ENCODE assay signal across 10 cellular contexts in the genomic region with DNA sequence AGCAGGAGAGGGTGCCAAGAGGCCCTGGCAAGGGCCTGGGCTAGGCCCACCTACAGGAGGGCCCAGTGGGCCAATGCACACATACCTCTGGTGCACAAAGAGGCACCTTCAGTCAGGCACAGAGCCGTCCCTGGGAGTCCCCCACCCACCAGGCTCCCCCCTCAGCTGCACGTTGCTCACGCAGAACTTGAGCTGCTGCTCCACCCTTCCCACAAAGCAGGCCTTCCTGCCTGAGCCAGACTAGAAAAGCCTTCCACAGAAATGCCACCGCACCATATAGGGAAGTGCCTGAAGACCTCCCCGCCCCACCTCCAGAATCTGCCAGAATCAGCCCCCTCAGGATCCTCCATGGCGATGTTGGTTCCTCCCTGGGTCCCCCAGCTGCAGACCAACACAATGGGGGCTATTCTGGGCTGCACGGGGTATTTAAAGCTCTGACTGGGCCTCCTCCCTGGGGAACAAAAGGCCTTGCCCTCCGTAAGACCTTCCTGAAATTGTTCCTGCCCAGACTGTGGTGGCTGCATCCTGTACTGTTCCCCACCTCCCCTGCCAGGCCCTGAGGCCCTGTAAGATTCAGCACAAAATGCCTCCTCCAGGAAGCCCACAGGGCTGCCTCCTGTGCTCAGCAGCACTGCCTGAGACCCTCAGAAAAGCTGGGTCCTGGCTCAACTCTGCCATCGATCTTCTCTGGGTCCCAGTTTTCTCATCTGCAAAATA. TPM values are rescaled to one million over a fixed set of nuclear protein-coding genes. Genes with fewer than 3 reads are reported as not detected.
DNase-seq lines count a peak whose midpoint lies in the region; ATAC-seq and TF ChIP-seq lines count a peak whose summit lies in the region.
"Had no signal": no experiment of that assay in that cellular context is flagged by ENCODE, and none has a peak within 500 bp of the region (broad histone marks: within the 10 kb centered on the region; RNA-seq: fewer than 3 reads in every experiment).

No MANE protein-coding gene starts in this region.

- no peak overlapping the region for H3K4me2 ChIP-seq in HCT116 (ENCODE audit: low read length)
- H3K4me2 ChIP-seq in MM.1S (ENCODE audit: low read depth, low read length): no peak overlapping the region
- H3K4me2 ChIP-seq: KMS-11 had no signal

- no peaks in the 10 kb centered on the region for H3K79me2 ChIP-seq in HCT116 (ENCODE audit: insufficient read depth, low read length)
- no peaks in the 10 kb centered on the region for H3K79me2 ChIP-seq in MM.1S (ENCODE audit: low read length)

- CTCF ChIA-PET in HCT116 (lab: Charles Lee): no interaction called here

- ATAC-seq in HCT116 (peak; percentile 12; the same call in 1 of the 2 replicates), HG02973 (IDR thresholded peaks at IDR 0.05; ENCODE audit: unreplicated experiment) (no peak), GM21619 (IDR thresholded peaks at IDR 0.05; ENCODE audit: unreplicated experiment) (no peak)

- H3K9ac ChIP-seq in HCT116 (ENCODE audit: low read length): no peak overlapping the region
- no peak overlapping the region for H3K9ac ChIP-seq in MM.1S (ENCODE audit: low read length)
- H3K9ac ChIP-seq: KMS-11 had no signal

- H3K9me2 ChIP-seq in HCT116 (ENCODE audit: insufficient read depth) (no peaks in the 10 kb centered on the region), MM.1S (replicated peaks; ENCODE audit: insufficient read depth, low read length) (no peaks in the 10 kb centered on the region)

- H3K4me1 ChIP-seq in HCT116 (ENCODE audit: control insufficient read depth in 1 of 2, insufficient read depth in 2 of 2, low read length in 2 of 2): peaks cover 0 to 4% of the 10 kb centered on the region in 2 experiments; a peak in 3 of 4 replicates
- H3K4me1 ChIP-seq in left ventricle myocardium inferior: peaks cover 100% of the 10 kb centered on the region
- no peaks in the 10 kb centered on the region for H3K4me1 ChIP-seq in MM.1S (ENCODE audit: low read length)

- H3K36me3 ChIP-seq in HCT116 (ENCODE audit: control insufficient read depth in 1 of 2, insufficient read depth in 2 of 2, low read length in 2 of 2): no peaks in the 10 kb centered on the region
- H3K36me3 ChIP-seq in left ventricle myocardium inferior: peaks cover 9% of the 10 kb centered on the region
- no peaks in the 10 kb centered on the region for H3K36me3 ChIP-seq in MM.1S (replicated peaks; ENCODE audit: insufficient read depth, low read length)
- H3K36me3 ChIP-seq: neutrophil had no signal

- H3K27me3 ChIP-seq in HCT116 (ENCODE audit: insufficient read depth, low read length) (no peaks in the 10 kb centered on the region), left ventricle myocardium inferior (ENCODE audit: low read depth) (no peaks in the 10 kb centered on the region), MM.1S (replicated peaks; ENCODE audit: insufficient read depth, low read length) (no peaks in the 10 kb centered on the region; the same call in 1 of the 2 replicates)
- H3K27me3 ChIP-seq: neutrophil had no signal

- intact Hi-C loops in HCT116 (cut with micrococcal nuclease) (no loop called here), left ventricle myocardium inferior (cut with micrococcal nuclease) (no loop called here)

- H3K27ac ChIP-seq in HCT116 (ENCODE audit: low read depth, low read length) (no peak overlapping the region), left ventricle myocardium inferior (replicated peaks) (peak overlapping the region; percentile 90), MM.1S (ENCODE audit: low read length) (no peak overlapping the region)
- H3K27ac ChIP-seq: KMS-11, neutrophil had no signal

- POLR2A ChIA-PET in HCT116 (lab: Charles Lee): no interaction called here

- RAD21 ChIA-PET in HCT116 (lab: Charles Lee; ENCODE audit: low non-redundant PET in 1 of 2, low total read pairs in 2 of 2, uncharacterized antibody in 2 of 2, unreplicated experiment in 2 of 2): no interaction called here

- H3K4me3 ChIP-seq in HCT116 (replicated peaks in 1 of 2; ENCODE audit: low read depth in 1 of 2, low read length in 2 of 2) (no peak overlapping the region), left ventricle myocardium inferior (peak overlapping the region; percentile 25), MM.1S (ENCODE audit: low read length) (no peak overlapping the region)

- no peak overlapping the region for H2AFZ ChIP-seq in HCT116 (ENCODE audit: low read depth, low read length, poor library complexity, severe bottlenecking)
- no peak overlapping the region for H2AFZ ChIP-seq in MM.1S (ENCODE audit: low read length)

- no TSS peak for BruUV-seq in HCT116 (replicated peaks; lab: Mats Ljungman, UMichigan)

- TF ChIP-seq POLR2A in HCT116 (IDR thresholded peaks at IDR 0.05; ENCODE audit: borderline replicate concordance, extremely low read depth, insufficient read depth, insufficient read length): no peak

- H3F3A ChIP-seq in MM.1S (ENCODE audit: insufficient read depth, low read length): no peaks in the 10 kb centered on the region

- DNase-seq in HCT116 (ENCODE audit: low read depth, low spot score) (no peak), activated T-cell treated with anti-CD3 and anti-CD28 coated beads for 48 hours (ENCODE audit: low read depth) (peak; percentile 59), left ventricle myocardium inferior (peak; percentile 78), MM.1S (no peak), retina (no peak)
- peak; percentile 58 for DNase-seq in stimulated activated CD4-positive, alpha-beta T cell treated with anti-CD3 and anti-CD28 coated beads, Interleukin-15, amount 100 ng/mL, for 24 hours

- H3K9me3 ChIP-seq in HCT116 (ENCODE audit: control insufficient read depth in 1 of 2, insufficient read depth in 1 of 2, low read depth in 1 of 2, low read length in 2 of 2) (no peaks in the 10 kb centered on the region), left ventricle myocardium inferior (replicated peaks) (no peaks in the 10 kb centered on the region), MM.1S (replicated peaks; ENCODE audit: insufficient read depth, low read length) (no peaks in the 10 kb centered on the region)
- H3K9me3 ChIP-seq: neutrophil had no signal

- TF ChIP-seq RAD21 in HCT116 (IDR thresholded peaks at IDR 0.05; ENCODE audit: low read depth): no peak

- no peaks in the 10 kb centered on the region for H4K20me1 ChIP-seq in HCT116 (ENCODE audit: insufficient read depth)
- no peaks in the 10 kb centered on the region for H4K20me1 ChIP-seq in MM.1S (ENCODE audit: insufficient read depth, low read length)

- TF ChIP-seq CTCF in HCT116 (IDR thresholded peaks at IDR 0.05 in 2 of 3, conservative IDR thresholded peaks at IDR 0.05 in 1 of 3; ENCODE audit: borderline replicate concordance in 1 of 3, insufficient read depth in 1 of 3, low read depth in 2 of 3, low read length in 2 of 3) (no peak), left ventricle myocardium inferior (IDR thresholded peaks at IDR 0.05; ENCODE audit: borderline replicate concordance) (no peak), MM.1S (IDR thresholded peaks at IDR 0.05; ENCODE audit: low read length) (no peak)

TF ChIP-seq in HCT116, 20 proteins besides CTCF, POLR2A, EP300 and RAD21:
- TF ChIP-seq SIN3A (IDR thresholded peaks at IDR 0.05; ENCODE audit: low read depth) (no peak), CBX3 (IDR thresholded peaks at IDR 0.05; ENCODE audit: low read depth) (no peak), ZFX (IDR thresholded peaks at IDR 0.05) (no peak), EZH2phosphoT487 (IDR thresholded peaks at IDR 0.05; ENCODE audit: borderline replicate concordance) (no peak), CEBPB (IDR thresholded peaks at IDR 0.05; ENCODE audit: low read depth) (no peak)
- TF ChIP-seq, protein P1, sequence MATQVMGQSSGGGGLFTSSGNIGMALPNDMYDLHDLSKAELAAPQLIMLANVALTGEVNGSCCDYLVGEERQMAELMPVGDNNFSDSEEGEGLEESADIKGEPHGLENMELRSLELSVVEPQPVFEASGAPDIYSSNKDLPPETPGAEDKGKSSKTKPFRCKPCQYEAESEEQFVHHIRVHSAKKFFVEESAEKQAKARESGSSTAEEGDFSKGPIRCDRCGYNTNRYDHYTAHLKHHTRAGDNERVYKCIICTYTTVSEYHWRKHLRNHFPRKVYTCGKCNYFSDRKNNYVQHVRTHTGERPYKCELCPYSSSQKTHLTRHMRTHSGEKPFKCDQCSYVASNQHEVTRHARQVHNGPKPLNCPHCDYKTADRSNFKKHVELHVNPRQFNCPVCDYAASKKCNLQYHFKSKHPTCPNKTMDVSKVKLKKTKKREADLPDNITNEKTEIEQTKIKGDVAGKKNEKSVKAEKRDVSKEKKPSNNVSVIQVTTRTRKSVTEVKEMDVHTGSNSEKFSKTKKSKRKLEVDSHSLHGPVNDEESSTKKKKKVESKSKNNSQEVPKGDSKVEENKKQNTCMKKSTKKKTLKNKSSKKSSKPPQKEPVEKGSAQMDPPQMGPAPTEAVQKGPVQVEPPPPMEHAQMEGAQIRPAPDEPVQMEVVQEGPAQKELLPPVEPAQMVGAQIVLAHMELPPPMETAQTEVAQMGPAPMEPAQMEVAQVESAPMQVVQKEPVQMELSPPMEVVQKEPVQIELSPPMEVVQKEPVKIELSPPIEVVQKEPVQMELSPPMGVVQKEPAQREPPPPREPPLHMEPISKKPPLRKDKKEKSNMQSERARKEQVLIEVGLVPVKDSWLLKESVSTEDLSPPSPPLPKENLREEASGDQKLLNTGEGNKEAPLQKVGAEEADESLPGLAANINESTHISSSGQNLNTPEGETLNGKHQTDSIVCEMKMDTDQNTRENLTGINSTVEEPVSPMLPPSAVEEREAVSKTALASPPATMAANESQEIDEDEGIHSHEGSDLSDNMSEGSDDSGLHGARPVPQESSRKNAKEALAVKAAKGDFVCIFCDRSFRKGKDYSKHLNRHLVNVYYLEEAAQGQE (IDR thresholded peaks at IDR 0.05; ENCODE audit: low read depth): no peak
- TF ChIP-seq, protein P2, sequence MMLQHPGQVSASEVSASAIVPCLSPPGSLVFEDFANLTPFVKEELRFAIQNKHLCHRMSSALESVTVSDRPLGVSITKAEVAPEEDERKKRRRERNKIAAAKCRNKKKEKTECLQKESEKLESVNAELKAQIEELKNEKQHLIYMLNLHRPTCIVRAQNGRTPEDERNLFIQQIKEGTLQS (IDR thresholded peaks at IDR 0.05): no peak

RNA-seq across cellular contexts. Expression of a gene that starts 27.2 kb away (rescaled TPM):
- total RNA-seq in HCT116 (2021; ENCODE audit: unreplicated experiment) (55.7 TPM), left ventricle myocardium inferior (257 TPM)
- 33.5 and 52.2 TPM in 2 replicates for polyA plus RNA-seq in HCT116 (2012)

Comparison
In these comparisons a context has a peak if more than half of its experiments do, and no peak if none do; other contexts are left out.
1. DNase-seq: peak in activated T-cell treated with anti-CD3 and anti-CD28 coated beads for 48 hours (single experiment), left ventricle myocardium inferior (single experiment) and stimulated activated CD4-positive, alpha-beta T cell treated with anti-CD3 and anti-CD28 coated beads, Interleukin-15, amount 100 ng/mL, for 24 hours (single experiment); none in HCT116 (single experiment), MM.1S (single experiment) and retina (single experiment).